17 cellular contexts compared by ENCODE assay signal in genomic region chr7:140215281-140215680, GRCh38. TPM values are rescaled to one million over a fixed set of nuclear protein-coding genes. Genes with fewer than 3 reads are reported as not detected.
A peak's percentile ranks its signal among the peaks of the same experiment; 100 is the strongest.
DNase-seq lines count a peak whose midpoint lies in the region; ATAC-seq, FAIRE-seq and TF ChIP-seq lines count a peak whose summit lies in the region.
"Had no signal": no experiment of that assay in that cellular context is flagged by ENCODE, and none has a peak within 500 bp of the region (broad histone marks: within the 10 kb centered on the region; RNA-seq: fewer than 3 reads in every experiment).

No MANE protein-coding gene starts in this region.

- ATAC-seq in activated CD8-positive, alpha-beta memory T cell treated with anti-CD3 and anti-CD28 coated beads, Interleukin-2, amount 10 ng/mL, durations not matched to agents 7 days and 5 days: no peak
- ATAC-seq in K562: peak; percentile 34; the same call in 2 of the 3 replicates
- no peak for ATAC-seq in right cardiac atrium
- ATAC-seq in GM19035 (IDR thresholded peaks at IDR 0.05; ENCODE audit: unreplicated experiment): no peak

- TF ChIP-seq POLR2A in K562 (conservative IDR thresholded peaks at IDR 0.05): no peak
- no peak for TF ChIP-seq POLR2A in transverse colon (IDR thresholded peaks at IDR 0.05)

- no peak overlapping the region; a peak in 1 of 4 replicates for H3K9ac ChIP-seq in K562 (ENCODE audit: insufficient read depth in 1 of 2, low read depth in 2 of 2, low read length in 2 of 2)

- no peak overlapping the region for H3K4me3 ChIP-seq in K562
- H3K4me3 ChIP-seq in transverse colon: no peak overlapping the region
- no peak overlapping the region for H3K4me3 ChIP-seq in right cardiac atrium (ENCODE audit: low read length)

- CTCF ChIA-PET in activated CD8-positive, alpha-beta memory T cell treated with anti-CD3 and anti-CD28 coated beads, Interleukin-2, amount 10 ng/mL, durations not matched to agents 7 days and 5 days (lab: Charles Lee): interaction anchor here (0.9 to 6.0 kb wide), 3 partner anchors 9 to 20 kb away, joined by 3 to 34 read pairs (median 5); no protein-coding TSS in a partner anchor
- CTCF ChIA-PET in K562 (lab: Yijun Ruan, JAX; ENCODE audit: low intra/inter-chr PET ratio): no interaction called here

- in situ Hi-C loops in K562 (cut with MboI): no loop called here
- in situ Hi-C loops in transverse colon (cut with MboI; ENCODE audit: low pct_ligation_motif_present in 1 of 4, low pct_unique_long_range_greater_than_20kb in 1 of 4, low sequenced_read_pairs in 3 of 4): no loop called here

- no peak for TF ChIP-seq RAD21 in K562 (CRISPR knock-in tag; conservative IDR thresholded peaks at IDR 0.05 in 1 of 2, IDR thresholded peaks at IDR 0.05 in 1 of 2)

- POLR2A ChIA-PET in K562 (lab: Yijun Ruan, JAX): interaction anchor here (1.3 kb wide), 1 partner anchor 25 kb away, joined by 3 read pairs; no protein-coding TSS in a partner anchor

- H3K36me3 Mint-ChIP-seq in activated CD8-positive, alpha-beta memory T cell treated with anti-CD3 and anti-CD28 coated beads, Interleukin-2, amount 10 ng/mL, durations not matched to agents 7 days and 5 days: peaks cover 19% of the 10 kb centered on the region
- peaks cover 17% of the 10 kb centered on the region for H3K36me3 Mint-ChIP-seq in T-helper 1 cell treated with Interleukin-12 subunit alpha and Interleukin-12 subunit beta and Interleukin-4 antibody, amounts not matched to agents 30 μg/mL and 1 μg/mL, for 36 hours (ENCODE audit: low read depth)

- BruUV-seq in K562 (replicated peaks; lab: Mats Ljungman, UMichigan): no TSS peak

- peak; percentile 57 for DNase-seq in activated CD8-positive, alpha-beta memory T cell treated with anti-CD3 and anti-CD28 coated beads, Interleukin-2, amount 10 ng/mL, durations not matched to agents 7 days and 5 days
- no peak for DNase-seq in activated CD8-positive, alpha-beta memory T cell treated with anti-CD3 and anti-CD28 coated beads for 24 hours
- no peak for DNase-seq in K562 (ENCODE audit: extremely low read depth in 1 of 4, low spot score in 3 of 4)
- no peak for DNase-seq in transverse colon
- no peak for DNase-seq in right cardiac atrium
- no peak for DNase-seq in COR-L47 (lab: John Stamatoyannopoulos, UW)
- DNase-seq: C1 segment of cervical spinal cord, HCEC 1CT, NCI-H1417 treated with DMSO at 0.1 percent for 48 hours, NCI-H1930, NCI-H2171, NCI-H446, NCI-H748 treated with DMSO at 0.1 percent for 48 hours, OCI-M1, SHP77 treated with DMSO at 0.1 percent for 48 hours had no signal

- no peaks in the 10 kb centered on the region for H3K36me3 ChIP-seq in K562 (ENCODE audit: control insufficient read depth, insufficient read depth, low read length)
- H3K36me3 ChIP-seq in transverse colon: no peaks in the 10 kb centered on the region

- no peaks in the 10 kb centered on the region for H3K27me3 Mint-ChIP-seq in activated CD8-positive, alpha-beta memory T cell treated with anti-CD3 and anti-CD28 coated beads, Interleukin-2, amount 10 ng/mL, durations not matched to agents 7 days and 5 days
- H3K27me3 Mint-ChIP-seq in T-helper 1 cell treated with Interleukin-12 subunit alpha and Interleukin-12 subunit beta and Interleukin-4 antibody, amounts not matched to agents 30 μg/mL and 1 μg/mL, for 36 hours (ENCODE audit: low read depth): no peaks in the 10 kb centered on the region

- H3K4me1 Mint-ChIP-seq in activated CD8-positive, alpha-beta memory T cell treated with anti-CD3 and anti-CD28 coated beads, Interleukin-2, amount 10 ng/mL, durations not matched to agents 7 days and 5 days: peaks cover 51% of the 10 kb centered on the region
- H3K4me1 Mint-ChIP-seq in T-helper 1 cell treated with Interleukin-12 subunit alpha and Interleukin-12 subunit beta and Interleukin-4 antibody, amounts not matched to agents 30 μg/mL and 1 μg/mL, for 36 hours (ENCODE audit: low read depth): peaks cover 53% of the 10 kb centered on the region

- H3K4me1 ChIP-seq in K562 (replicated peaks in 1 of 2; ENCODE audit: control insufficient read depth in 2 of 2, insufficient read depth in 2 of 2, low read length in 2 of 2) (no peaks in the 10 kb centered on the region; a peak in 1 of 5 replicates), transverse colon (peaks cover 7 to 33% (median 26%) of the 10 kb centered on the region in 4 donors), right cardiac atrium (ENCODE audit: control insufficient read depth, insufficient read depth, low read length) (no peaks in the 10 kb centered on the region)

- H3K4me3 Mint-ChIP-seq in activated CD8-positive, alpha-beta memory T cell treated with anti-CD3 and anti-CD28 coated beads, Interleukin-2, amount 10 ng/mL, durations not matched to agents 7 days and 5 days: no peak overlapping the region
- no peak overlapping the region for H3K4me3 Mint-ChIP-seq in T-helper 1 cell treated with Interleukin-12 subunit alpha and Interleukin-12 subunit beta and Interleukin-4 antibody, amounts not matched to agents 30 μg/mL and 1 μg/mL, for 36 hours

- no peak for FAIRE-seq in K562 (lab: Jason Lieb, UNC)

- intact Hi-C loops in K562 (cut with micrococcal nuclease): no loop called here
- intact Hi-C loops in transverse colon (cut with DNase I; ENCODE audit: low total_unique reads): no loop called here
- intact Hi-C loops in right cardiac atrium (cut with DNase I): no loop called here

- no peak overlapping the region for H2AFZ ChIP-seq in K562 (ENCODE audit: low read depth, low read length)

- WGBS in K562 (ENCODE audit: insufficient coverage, low coverage, missing lambda C conversion rate): 14% methylated on average over 3 of the region's 3 CpGs
- WGBS in transverse colon (ENCODE audit: low coverage in 1 of 2), 2 donors: 83 to 97% methylated on average over 3 of the region's 3 CpGs
- 74% methylated on average over 3 of the region's 3 CpGs for WGBS in right cardiac atrium

- H4K20me1 ChIP-seq in K562 (replicated peaks; ENCODE audit: control insufficient read depth, insufficient read depth, low read length): no peaks in the 10 kb centered on the region

- peaks cover 14% of the 10 kb centered on the region for H3K9me3 Mint-ChIP-seq in activated CD8-positive, alpha-beta memory T cell treated with anti-CD3 and anti-CD28 coated beads, Interleukin-2, amount 10 ng/mL, durations not matched to agents 7 days and 5 days (ENCODE audit: low read depth)
- peaks cover 12% of the 10 kb centered on the region for H3K9me3 Mint-ChIP-seq in T-helper 1 cell treated with Interleukin-12 subunit alpha and Interleukin-12 subunit beta and Interleukin-4 antibody, amounts not matched to agents 30 μg/mL and 1 μg/mL, for 36 hours

- H3K9me1 ChIP-seq in K562 (ENCODE audit: control insufficient read depth, insufficient read depth, low read length): no peaks in the 10 kb centered on the region

- TF ChIP-seq CTCF in K562 (IDR thresholded peaks at IDR 0.05 in 2 of 3, conservative IDR thresholded peaks at IDR 0.05 in 1 of 3; ENCODE audit: insufficient read depth in 2 of 3, low read depth in 1 of 3, low read length in 3 of 3) (no peak), transverse colon (IDR thresholded peaks at IDR 0.05) (no peak)

- no peaks in the 10 kb centered on the region for H3K79me2 ChIP-seq in K562 (ENCODE audit: control insufficient read depth, insufficient read depth, low read length)

- H3K27me3 ChIP-seq in K562 (ENCODE audit: control insufficient read depth in 2 of 2, insufficient read depth in 2 of 2, low read length in 2 of 2): peaks cover under 1 to 19% of the 10 kb centered on the region in 2 experiments; a peak in 4 of 5 replicates
- H3K27me3 ChIP-seq in transverse colon: no peaks in the 10 kb centered on the region
- H3K27me3 ChIP-seq in right cardiac atrium (ENCODE audit: control insufficient read depth, insufficient read depth): no peaks in the 10 kb centered on the region

- TF ChIP-seq EP300 in K562 (IDR thresholded peaks at IDR 0.05; ENCODE audit: low read length) (no peak), transverse colon (IDR thresholded peaks at IDR 0.05; ENCODE audit: low read depth) (no peak)

- H3K27ac ChIP-seq in K562 (ENCODE audit: extremely low read depth, low read depth, low read length) (no peak overlapping the region), transverse colon (peak overlapping the region in 3 of 4 donors; percentile 77 to 85 (median 81)), right cardiac atrium (ENCODE audit: low read length) (no peak overlapping the region)

- no peak overlapping the region for H3K4me2 ChIP-seq in K562 (ENCODE audit: insufficient read depth, low read length)

- H3K27ac Mint-ChIP-seq in activated CD8-positive, alpha-beta memory T cell treated with anti-CD3 and anti-CD28 coated beads, Interleukin-2, amount 10 ng/mL, durations not matched to agents 7 days and 5 days: peak overlapping the region; percentile 61
- H3K27ac Mint-ChIP-seq in T-helper 1 cell treated with Interleukin-12 subunit alpha and Interleukin-12 subunit beta and Interleukin-4 antibody, amounts not matched to agents 30 μg/mL and 1 μg/mL, for 36 hours: peak overlapping the region; percentile 60

- no peaks in the 10 kb centered on the region for H3K9me3 ChIP-seq in K562 (replicated peaks; ENCODE audit: control insufficient read depth, insufficient read depth, low read depth, low read length)
- H3K9me3 ChIP-seq in transverse colon: no peaks in the 10 kb centered on the region
- no peaks in the 10 kb centered on the region for H3K9me3 ChIP-seq in right cardiac atrium (ENCODE audit: control insufficient read depth, low read length)

RNA-seq across cellular contexts. Expression of gene KDM7A, which starts 38.5 kb away (rescaled TPM):
- 10 to 100 TPM in 1 of 2 experiments, 1 to 10 TPM in 1; 7.3 to 13.1 TPM for total RNA-seq in activated CD8-positive, alpha-beta memory T cell treated with anti-CD3 and anti-CD28 coated beads, Interleukin-2, amount 10 ng/mL, durations not matched to agents 7 days and 5 days
- 15.5 and 30.7 TPM in 2 replicates for total RNA-seq in K562 (2011; cell fraction: chromatin; rRNA removed; ENCODE audit: low replicate concordance)
- 5.2 and 9.6 TPM in 2 replicates for total RNA-seq in K562 (2011; cell fraction: nucleolus; rRNA removed)
- 11.7 and 17.5 TPM in 2 replicates for total RNA-seq in K562 (2011; cell fraction: nucleoplasm; rRNA removed)
- total RNA-seq in K562 (2014; rRNA removed) (7.4 and 8.4 TPM in 2 replicates), K562 (2014; rRNA removed; fragmentation: Illumina TruSeq; extraction: Trizol) (7.0 and 8.2 TPM in 2 replicates), K562 (2015; rRNA removed; fragmentation: Illumina TruSeq; extraction: Trizol) (3.5 and 4.1 TPM in 2 replicates), K562 (2021) (7.6 and 7.8 TPM in 2 replicates), transverse colon (10 to 100 TPM; 21.9 to 84.2 (median 54.6) TPM), right cardiac atrium (10 to 100 TPM; 11.5 to 14.8 (median 12.8) TPM)
- polyA plus RNA-seq in K562 (2011; rRNA removed) (6.4 and 7.6 TPM in 2 replicates), K562 (2014; fragmentation: Illumina TruSeq; extraction: Trizol) (8.3 and 10.3 TPM in 2 replicates), K562 (2014; fragmentation: Nextera tagmentation; extraction: Ambion mirVana) (1 to 10 TPM in 1 of 2 experiments, under 1 TPM in 1; 0.90 to 1.3 TPM), K562 (2014; rRNA removed) (4.4 and 6.7 TPM in 2 replicates), right cardiac atrium (4.5 TPM)
- 2.1 and 3.7 TPM in 2 replicates for polyA plus RNA-seq in K562 (2011; cell fraction: cytosol; rRNA removed)
- polyA plus RNA-seq in K562 (2011; cell fraction: nucleus; rRNA removed): 15.0 and 21.3 TPM in 2 replicates
- polyA plus RNA-seq in K562 (2012): 2.9 and 5.2 TPM in 2 replicates
- polyA minus RNA-seq in K562 (2011; rRNA and poly(A)+ RNA removed): 21.0 and 23.1 TPM in 2 replicates
- polyA minus RNA-seq in K562 (2011; cell fraction: cytosol; rRNA and poly(A)+ RNA removed): 7.3 and 9.8 TPM in 2 replicates
- 9.2 and 16.3 TPM in 2 replicates for polyA minus RNA-seq in K562 (2011; cell fraction: nucleus; rRNA and poly(A)+ RNA removed)

Comparison
In these comparisons a context has a peak if more than half of its experiments do, and no peak if none do; other contexts are left out.
1. H3K27ac ChIP-seq: peak in transverse colon (3 of 4); none in K562 (single experiment) and right cardiac atrium (single experiment).